8 cellular contexts compared by ENCODE assay signal in genomic region chr22:21981874-21982273, GRCh38. TPM values are rescaled to one million over a fixed set of nuclear protein-coding genes. Genes with fewer than 3 reads are reported as not detected.
A peak's percentile ranks its signal among the peaks of the same experiment; 100 is the strongest.
DNase-seq lines count a peak whose midpoint lies in the region; ATAC-seq and TF ChIP-seq lines count a peak whose summit lies in the region.

No MANE protein-coding gene starts in this region.

- peak overlapping the region; percentile 93 to 99 for H3K4me3 ChIP-seq in body of pancreas
- H3K4me3 ChIP-seq in lower lobe of right lung: peak overlapping the region; percentile 94
- peak overlapping the region; percentile 94 to 96 for H3K4me3 ChIP-seq in tibial artery

- H3K27me3 ChIP-seq in body of pancreas (no peaks in the 10 kb centered on the region), lower lobe of right lung (ENCODE audit: low read depth) (no peaks in the 10 kb centered on the region), tibial artery (no peaks in the 10 kb centered on the region)

- no peak for ATAC-seq in activated T-cell treated with anti-CD3 and anti-CD28 coated beads, Interleukin-2, amount 50 U/mL, for 72 hours (replicated peaks in 1 of 2)
- no peak for ATAC-seq in body of pancreas
- ATAC-seq in lower lobe of right lung: no peak
- no peak for ATAC-seq in HG02763 (IDR thresholded peaks at IDR 0.05; ENCODE audit: unreplicated experiment)
- ATAC-seq in HG03457 (IDR thresholded peaks at IDR 0.05; ENCODE audit: unreplicated experiment): no peak
- no peak for ATAC-seq in HG03354 (IDR thresholded peaks at IDR 0.05; ENCODE audit: poor library complexity, severe bottlenecking, unreplicated experiment)

- no peaks in the 10 kb centered on the region for H3K36me3 Mint-ChIP-seq in activated T-cell treated with anti-CD3 and anti-CD28 coated beads, Interleukin-2, amount 50 U/mL, for 72 hours (ENCODE audit: insufficient read depth in 2 of 2)

- H3K27ac ChIP-seq in body of pancreas (peak overlapping the region in 3 of 4 donors; percentile 66 to 79 (median 68)), lower lobe of right lung (peak overlapping the region; percentile 86), tibial artery (peak overlapping the region; percentile 72 to 90)

- TF ChIP-seq CTCF in body of pancreas (IDR thresholded peaks at IDR 0.05) (no peak), lower lobe of right lung (IDR thresholded peaks at IDR 0.05) (no peak), tibial artery (IDR thresholded peaks at IDR 0.05) (no peak)

- H3K36me3 ChIP-seq in body of pancreas (replicated peaks in 1 of 2; ENCODE audit: insufficient read depth in 1 of 2, low read depth in 2 of 2) (no peaks in the 10 kb centered on the region), lower lobe of right lung (no peaks in the 10 kb centered on the region), tibial artery (peaks cover 0 to 14% (median 0%) of the 10 kb centered on the region in 3 donors)

- TF ChIP-seq POLR2A in body of pancreas (IDR thresholded peaks at IDR 0.05): no peak

- no peaks in the 10 kb centered on the region for H3K9me3 Mint-ChIP-seq in activated T-cell treated with anti-CD3 and anti-CD28 coated beads, Interleukin-2, amount 50 U/mL, for 72 hours

- no peaks in the 10 kb centered on the region for H3K9me3 ChIP-seq in body of pancreas
- no peaks in the 10 kb centered on the region for H3K9me3 ChIP-seq in lower lobe of right lung
- H3K9me3 ChIP-seq in tibial artery: no peaks in the 10 kb centered on the region

- no peaks in the 10 kb centered on the region for H3K27me3 Mint-ChIP-seq in activated T-cell treated with anti-CD3 and anti-CD28 coated beads, Interleukin-2, amount 50 U/mL, for 72 hours (ENCODE audit: low read depth)

- no peak for DNase-seq in activated T-cell treated with anti-CD3 and anti-CD28 coated beads, Interleukin-2, amount 50 U/mL, for 72 hours
- DNase-seq in activated T-cell treated with anti-CD3 and anti-CD28 coated beads, Interleukin-2, amount 50 U/mL, for 1 hour: no peak
- DNase-seq in body of pancreas: no peak
- DNase-seq in lower lobe of right lung: no peak
- DNase-seq in tibial artery: no peak

- peak overlapping the region; percentile 76 for H3K27ac Mint-ChIP-seq in activated T-cell treated with anti-CD3 and anti-CD28 coated beads, Interleukin-2, amount 50 U/mL, for 72 hours

- peak overlapping the region; percentile 91 for H3K4me3 Mint-ChIP-seq in activated T-cell treated with anti-CD3 and anti-CD28 coated beads, Interleukin-2, amount 50 U/mL, for 72 hours

- peaks cover 37% of the 10 kb centered on the region for H3K4me1 Mint-ChIP-seq in activated T-cell treated with anti-CD3 and anti-CD28 coated beads, Interleukin-2, amount 50 U/mL, for 72 hours (ENCODE audit: low read depth)

- intact Hi-C loops in body of pancreas (cut with DNase I): no loop called here
- intact Hi-C loops in lower lobe of right lung (cut with DNase I): no loop called here
- intact Hi-C loops in tibial artery (cut with DNase I; ENCODE audit: low total_unique reads): no loop called here

- WGBS in body of pancreas, 2 donors: 2 to 9% methylated on average over 2 of the region's 2 CpGs

- H3K4me1 ChIP-seq in body of pancreas: peaks cover 13% of the 10 kb centered on the region
- peaks cover 26% of the 10 kb centered on the region for H3K4me1 ChIP-seq in lower lobe of right lung
- H3K4me1 ChIP-seq in tibial artery: peaks cover 0 to 22% (median 17%) of the 10 kb centered on the region in 4 donors

RNA-seq across cellular contexts. Expression of gene TOP3B, which starts 0.7 kb away (rescaled TPM):
- 10 to 100 TPM; 29.6 to 33.2 TPM for total RNA-seq in activated T-cell treated with anti-CD3 and anti-CD28 coated beads, Interleukin-2, amount 50 U/mL, for 72 hours
- total RNA-seq in body of pancreas: 10 to 100 TPM; 19.2 to 48.8 TPM
- 32.1 TPM for total RNA-seq in lower lobe of right lung

RNA-seq across cellular contexts. Expression of gene PPM1F, which starts 29.2 kb away (rescaled TPM):
- 10 to 100 TPM; 13.0 to 21.8 TPM for total RNA-seq in activated T-cell treated with anti-CD3 and anti-CD28 coated beads, Interleukin-2, amount 50 U/mL, for 72 hours
- total RNA-seq in body of pancreas (10 to 100 TPM; 14.5 to 26.4 TPM), lower lobe of right lung (51.0 TPM)
